ENCODE assay signal across 11 cellular contexts in genomic region chr7:99837649-99838361, GRCh38. TPM values are rescaled to one million over a fixed set of nuclear protein-coding genes. Genes with fewer than 3 reads are reported as not detected.
A peak's percentile ranks its signal among the peaks of the same experiment; 100 is the strongest.
DNase-seq lines count a peak whose midpoint lies in the region; ATAC-seq and TF ChIP-seq lines count a peak whose summit lies in the region.
"Had no signal": no experiment of that assay in that cellular context is flagged by ENCODE, and none has a peak within 500 bp of the region (broad histone marks: within the 10 kb centered on the region; RNA-seq: fewer than 3 reads in every experiment).

No MANE protein-coding gene starts in this region.

- H4K20me1 ChIP-seq in smooth muscle cell (ENCODE audit: low read depth) = no peaks in the 10 kb centered on the region

- H3K4me2 ChIP-seq in smooth muscle cell = no peak overlapping the region

- no peak overlapping the region for H2AFZ ChIP-seq in smooth muscle cell (ENCODE audit: low read depth)

- no peaks in the 10 kb centered on the region for H3K36me3 ChIP-seq in adipocyte (ENCODE audit: control insufficient read depth, insufficient read depth, low read length, severe bottlenecking)
- H3K36me3 ChIP-seq in smooth muscle cell (ENCODE audit: low read depth) = no peaks in the 10 kb centered on the region
- H3K36me3 ChIP-seq in vagina = no peaks in the 10 kb centered on the region
- H3K36me3 ChIP-seq: thoracic aorta had no signal

- H3K27ac ChIP-seq in smooth muscle cell (ENCODE audit: low read depth) (no peak overlapping the region), vagina (no peak overlapping the region)
- H3K27ac ChIP-seq: thoracic aorta had no signal

- H3K27me3 Mint-ChIP-seq in nephron (ENCODE audit: low read depth) (peaks cover 10% of the 10 kb centered on the region), HFFc6 (ENCODE audit: insufficient read depth) (peaks cover 28% of the 10 kb centered on the region)

- peak overlapping the region; percentile 10 to 38 (median 35) for H3K27ac Mint-ChIP-seq in nephron
- H3K27ac Mint-ChIP-seq in HFFc6 = no peak overlapping the region

- H3K27me3 ChIP-seq in adipocyte (replicated peaks; ENCODE audit: control insufficient read depth, insufficient read depth, low read length) = peaks cover 32% of the 10 kb centered on the region
- H3K27me3 ChIP-seq in smooth muscle cell (ENCODE audit: low read depth) = no peaks in the 10 kb centered on the region
- no peaks in the 10 kb centered on the region for H3K27me3 ChIP-seq in vagina

- H3K79me2 ChIP-seq in smooth muscle cell (ENCODE audit: low read depth) = no peaks in the 10 kb centered on the region

- 96% methylated on average over 5 of the region's 5 CpGs for WGBS in smooth muscle cell (ENCODE audit: low lambda C conversion rate)

- no peaks in the 10 kb centered on the region for H3K36me3 Mint-ChIP-seq in nephron (ENCODE audit: low read depth)
- H3K36me3 Mint-ChIP-seq in HFFc6 (ENCODE audit: low read depth) = no peaks in the 10 kb centered on the region
- H3K36me3 Mint-ChIP-seq: naive B cell had no signal

- H3K4me1 ChIP-seq in adipocyte (ENCODE audit: control insufficient read depth, insufficient read depth, low read length) (peaks cover 2% of the 10 kb centered on the region), smooth muscle cell (ENCODE audit: low read depth) (no peaks in the 10 kb centered on the region), vagina (no peaks in the 10 kb centered on the region)

- no peak overlapping the region for H3K4me3 Mint-ChIP-seq in nephron
- H3K4me3 Mint-ChIP-seq in HFFc6 = no peak overlapping the region
- H3K4me3 Mint-ChIP-seq: naive B cell had no signal

- no peak for TF ChIP-seq POLR2A in vagina (IDR thresholded peaks at IDR 0.05)

- H3K4me3 ChIP-seq in adipocyte (ENCODE audit: low read length) (no peak overlapping the region), smooth muscle cell (no peak overlapping the region), vagina (no peak overlapping the region)
- H3K4me3 ChIP-seq: thoracic aorta had no signal

- H3K4me1 Mint-ChIP-seq in nephron (peaks cover 5% of the 10 kb centered on the region), HFFc6 (ENCODE audit: low read depth) (no peaks in the 10 kb centered on the region)

- DNase-seq in adipocyte (ENCODE audit: low read depth) (peak; percentile 9), smooth muscle cell (lab: John Stamatoyannopoulos, UW; ENCODE audit: unreplicated experiment) (no peak), HFFc6 (no peak), iPS-NIHi7 (ENCODE audit: extremely low spot score) (no peak), vagina (ENCODE audit: extremely low spot score in 2 of 2) (no peak)
- DNase-seq: naive B cell had no signal

- no peaks in the 10 kb centered on the region for H3K9me3 ChIP-seq in adipocyte (ENCODE audit: control insufficient read depth, low read length)
- H3K9me3 ChIP-seq in smooth muscle cell (replicated peaks; ENCODE audit: low read depth) = no peaks in the 10 kb centered on the region
- no peaks in the 10 kb centered on the region for H3K9me3 ChIP-seq in vagina
- H3K9me3 ChIP-seq: thoracic aorta had no signal

- peak; percentile 60 for ATAC-seq in HG02885 (IDR thresholded peaks at IDR 0.05; ENCODE audit: poor library complexity, unreplicated experiment)

- no peaks in the 10 kb centered on the region for H3K9me3 Mint-ChIP-seq in nephron
- no peaks in the 10 kb centered on the region for H3K9me3 Mint-ChIP-seq in HFFc6
- H3K9me3 Mint-ChIP-seq: naive B cell had no signal

- intact Hi-C loops in vagina (cut with DNase I) = no loop called here

- no peaks in the 10 kb centered on the region for H3F3A ChIP-seq in smooth muscle cell (ENCODE audit: low read depth)

- H3K9ac ChIP-seq in adipocyte (ENCODE audit: low read length) (peak overlapping the region; percentile 22), smooth muscle cell (ENCODE audit: low read depth) (no peak overlapping the region)

- TF ChIP-seq CTCF in GM12873 (IDR thresholded peaks at IDR 0.05; ENCODE audit: insufficient read depth, low read depth, low read length, missing control alignments) (peak; percentile 50), nephron (IDR thresholded peaks at IDR 0.05; ENCODE audit: unreplicated experiment in 3 of 3) (peak in 2 of 3 experiments; percentile 14 to 39), smooth muscle cell (IDR thresholded peaks at IDR 0.05; ENCODE audit: borderline replicate concordance, insufficient read depth, poor library complexity, severe bottlenecking) (no peak), HFFc6 (IDR thresholded peaks at IDR 0.05) (no peak; the same call in 1 of the 2 replicates), vagina (IDR thresholded peaks at IDR 0.05) (no peak)

RNA-seq across cellular contexts. Expression of gene CYP3A43, which starts 10.0 kb away (rescaled TPM):
- not detected in 2 replicates for total RNA-seq in smooth muscle cell
- polyA plus RNA-seq in smooth muscle cell = not detected in 2 replicates
- total RNA-seq in HFFc6 (2021; fragmentation: NEBNext Ultra II Directional; extraction: Animal tissue kit (Norgen Biotek cat#: 25700)) = not detected
- total RNA-seq in vagina = not detected
- total RNA-seq: astrocyte had no signal

RNA-seq across cellular contexts. Expression of gene OR2AE1, which starts 39.0 kb away (rescaled TPM):
- total RNA-seq in smooth muscle cell (not detected in 2 replicates), vagina (not detected)
- polyA plus RNA-seq in smooth muscle cell = not detected in 2 replicates
- not detected for total RNA-seq in HFFc6 (2021; fragmentation: NEBNext Ultra II Directional; extraction: Animal tissue kit (Norgen Biotek cat#: 25700))
- total RNA-seq: astrocyte had no signal

RNA-seq across cellular contexts. Expression of gene CYP3A4, which starts 53.8 kb away (rescaled TPM):
- not detected in 2 replicates for total RNA-seq in smooth muscle cell
- polyA plus RNA-seq in smooth muscle cell = not detected in 2 replicates
- total RNA-seq in HFFc6 (2021; fragmentation: NEBNext Ultra II Directional; extraction: Animal tissue kit (Norgen Biotek cat#: 25700)) = not detected
- not detected for total RNA-seq in vagina
- total RNA-seq: astrocyte, thoracic aorta had no signal

Comparison
In these comparisons a context has a peak if more than half of its experiments do, and no peak if none do; other contexts are left out.
1. CTCF ChIP-seq: peak in GM12873 (single experiment) and nephron (2 of 3); none in smooth muscle cell (single experiment), HFFc6 (single experiment) and vagina (0 of 3).